13 cellular contexts compared by ENCODE assay signal in the genomic region with DNA sequence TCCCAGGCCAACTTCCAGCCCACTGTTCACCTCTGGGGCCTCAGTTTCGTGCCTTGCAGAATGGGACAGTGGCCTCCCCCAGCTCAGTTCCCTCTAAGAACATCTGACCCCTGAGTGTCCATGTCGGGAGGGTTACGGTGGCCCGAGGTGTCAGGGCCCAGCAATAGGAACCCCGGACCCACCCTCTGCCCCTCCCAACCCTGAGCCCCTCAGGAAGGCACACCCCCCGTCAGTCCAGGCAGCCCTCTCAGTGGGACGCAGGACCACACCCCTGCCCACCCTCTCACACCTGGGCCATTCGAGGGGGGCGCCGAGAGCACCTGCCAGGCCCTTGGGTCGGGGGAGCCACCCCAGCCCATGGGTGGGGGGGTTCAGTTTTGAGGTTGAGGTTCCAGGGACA. TPM values are rescaled to one million over a fixed set of nuclear protein-coding genes. Genes with fewer than 3 reads are reported as not detected.
DNase-seq lines count a peak whose midpoint lies in the region; ATAC-seq and TF ChIP-seq lines count a peak whose summit lies in the region.
"Had no signal": no experiment of that assay in that cellular context is flagged by ENCODE, and none has a peak within 500 bp of the region (broad histone marks: within the 10 kb centered on the region; RNA-seq: fewer than 3 reads in every experiment).

No MANE protein-coding gene starts in this region.

- H3K36me3 Mint-ChIP-seq in activated CD4-positive, alpha-beta T cell treated with anti-CD3 and anti-CD28 coated beads for 36 hours (ENCODE audit: low read depth) = no peaks in the 10 kb centered on the region

- CTCF ChIA-PET in activated CD4-positive, alpha-beta T cell treated with anti-CD3 and anti-CD28 coated beads for 36 hours (lab: Charles Lee) = interaction anchor here (0.9 to 1.6 kb wide), 2 partner anchors 10 to 385 kb away, joined by 3 to 4 read pairs; no protein-coding TSS in a partner anchor

- DNase-seq in activated CD4-positive, alpha-beta T cell treated with anti-CD3 and anti-CD28 coated beads for 36 hours = peak; percentile 1
- DNase-seq in activated CD4-positive, alpha-beta T cell treated with anti-CD3 and anti-CD28 coated beads, Interleukin-2, amount 50 U/mL, for 4 hours = no peak
- DNase-seq in stimulated activated naive CD8-positive, alpha-beta T cell treated with anti-CD3 and anti-CD28 coated beads, Interleukin-15, amount 100 ng/mL, for 72 hours = no peak
- DNase-seq in stimulated activated naive CD8-positive, alpha-beta T cell treated with anti-CD3 and anti-CD28 coated beads, Interleukin-15, Interleukin-2, amounts not matched to agents 100 U/mL and 50 U/mL, for 24 hours = no peak
- peak; percentile 71 for DNase-seq in osteoblast (ENCODE audit: insufficient read length, low spot score, missing footprints)
- DNase-seq in aorta = peak; percentile 40 to 59
- no peak for DNase-seq in WERI-Rb-1
- no peak for DNase-seq in DMS79 (lab: John Stamatoyannopoulos, UW)
- DNase-seq: HFFc6, KG1, NCI-H187, NCI-H524 treated with DMSO at 0.1 percent for 48 hours had no signal

- no peak overlapping the region for H2AFZ ChIP-seq in osteoblast (ENCODE audit: low read length)

- POLR2A ChIA-PET in activated CD4-positive, alpha-beta T cell treated with anti-CD3 and anti-CD28 coated beads for 36 hours (lab: Charles Lee) = no interaction called here

- no peaks in the 10 kb centered on the region for H3K9me3 Mint-ChIP-seq in activated CD4-positive, alpha-beta T cell treated with anti-CD3 and anti-CD28 coated beads for 36 hours (ENCODE audit: low read depth)
- peaks cover 1 to 2% of the 10 kb centered on the region in 2 donors for H3K9me3 Mint-ChIP-seq in stimulated activated naive CD8-positive, alpha-beta T cell treated with anti-CD3 and anti-CD28 coated beads, Interleukin-15, amount 100 ng/mL, for 72 hours

- no peaks in the 10 kb centered on the region for H3K79me2 ChIP-seq in osteoblast (ENCODE audit: insufficient read depth, low read length)

- no peak for ATAC-seq in activated CD4-positive, alpha-beta T cell treated with anti-CD3 and anti-CD28 coated beads for 36 hours
- peak; percentile 25 for ATAC-seq in stimulated activated naive CD8-positive, alpha-beta T cell treated with anti-CD3 and anti-CD28 coated beads, Interleukin-15, amount 100 ng/mL, for 72 hours
- no peak for ATAC-seq in stimulated activated naive CD8-positive, alpha-beta T cell treated with anti-CD3 and anti-CD28 coated beads, Interleukin-15, Interleukin-2, amounts not matched to agents 100 U/mL and 50 U/mL, for 24 hours
- ATAC-seq in aorta (ENCODE audit: low FRiP score) = no peak

- no peaks in the 10 kb centered on the region for H3K4me1 Mint-ChIP-seq in activated CD4-positive, alpha-beta T cell treated with anti-CD3 and anti-CD28 coated beads for 36 hours
- H3K4me1 Mint-ChIP-seq in stimulated activated naive CD8-positive, alpha-beta T cell treated with anti-CD3 and anti-CD28 coated beads, Interleukin-15, amount 100 ng/mL, for 72 hours = peaks cover 6% of the 10 kb centered on the region

- H3K27me3 ChIP-seq in osteoblast (ENCODE audit: insufficient read depth, low read length) = no peaks in the 10 kb centered on the region
- no peaks in the 10 kb centered on the region for H3K27me3 ChIP-seq in aorta (ENCODE audit: control insufficient read depth in 1 of 2, insufficient read depth in 2 of 2, low read length in 1 of 2)
- peaks cover 49% of the 10 kb centered on the region for H3K27me3 ChIP-seq in WERI-Rb-1 (ENCODE audit: insufficient read depth, low read depth, severe bottlenecking)

- H3K9me3 ChIP-seq in osteoblast (ENCODE audit: low read depth, low read length) (no peaks in the 10 kb centered on the region), aorta (ENCODE audit: control insufficient read depth, low read length) (no peaks in the 10 kb centered on the region), WERI-Rb-1 (ENCODE audit: severe bottlenecking) (no peaks in the 10 kb centered on the region)

- intact Hi-C loops in activated CD4-positive, alpha-beta T cell treated with anti-CD3 and anti-CD28 coated beads for 36 hours (cut with DNase I, micrococcal nuclease) = loop anchor here in 1 of 2 experiments (1.0 kb wide), 1 partner anchor 386 kb away; no protein-coding TSS in a partner anchor
- intact Hi-C loops in aorta (cut with DNase I) = no loop called here

- no peaks in the 10 kb centered on the region for H4K20me1 ChIP-seq in osteoblast (ENCODE audit: insufficient read depth, low read length)

- H3K4me1 ChIP-seq in osteoblast (ENCODE audit: insufficient read depth, low read length) (no peaks in the 10 kb centered on the region), aorta (ENCODE audit: control insufficient read depth in 1 of 2, insufficient read depth in 2 of 2, low read length in 2 of 2) (no peaks in the 10 kb centered on the region)

- WGBS in aorta, 2 donors = 78 to 82% methylated on average over 6 to 11 of the region's 11 CpGs

- no peak overlapping the region for H3K4me3 Mint-ChIP-seq in activated CD4-positive, alpha-beta T cell treated with anti-CD3 and anti-CD28 coated beads for 36 hours
- no peak overlapping the region for H3K4me3 Mint-ChIP-seq in stimulated activated naive CD8-positive, alpha-beta T cell treated with anti-CD3 and anti-CD28 coated beads, Interleukin-15, amount 100 ng/mL, for 72 hours
- H3K4me3 Mint-ChIP-seq: HFFc6 had no signal

- H3K27ac ChIP-seq in osteoblast (ENCODE audit: low read depth, low read length) (no peak overlapping the region), aorta (ENCODE audit: low read depth in 1 of 2, low read length in 2 of 2) (no peak overlapping the region), WERI-Rb-1 (no peak overlapping the region)
- H3K27ac ChIP-seq: 22Rv1 had no signal

- H3K4me3 ChIP-seq in osteoblast (ENCODE audit: insufficient read depth, low read length) (no peak overlapping the region), aorta (ENCODE audit: low read length in 2 of 2) (no peak overlapping the region), WERI-Rb-1 (ENCODE audit: low read depth, low read length) (no peak overlapping the region)

- TF ChIP-seq CTCF in osteoblast (IDR thresholded peaks at IDR 0.05; ENCODE audit: extremely low read depth, low read depth, low read length) (no peak), WERI-Rb-1 (IDR thresholded peaks at IDR 0.05; ENCODE audit: low read depth, low read length) (no peak)

- H3K36me3 ChIP-seq in osteoblast (ENCODE audit: insufficient read depth, low read length) (no peaks in the 10 kb centered on the region), aorta (ENCODE audit: control insufficient read depth in 1 of 2, insufficient read depth in 2 of 2, low read length in 1 of 2) (no peaks in the 10 kb centered on the region), WERI-Rb-1 (no peaks in the 10 kb centered on the region)

- H3K27ac Mint-ChIP-seq in activated CD4-positive, alpha-beta T cell treated with anti-CD3 and anti-CD28 coated beads for 36 hours = no peak overlapping the region
- no peak overlapping the region for H3K27ac Mint-ChIP-seq in stimulated activated naive CD8-positive, alpha-beta T cell treated with anti-CD3 and anti-CD28 coated beads, Interleukin-15, amount 100 ng/mL, for 72 hours
- H3K27ac Mint-ChIP-seq: HFFc6 had no signal

- H3K27me3 Mint-ChIP-seq in activated CD4-positive, alpha-beta T cell treated with anti-CD3 and anti-CD28 coated beads for 36 hours = peaks cover 6% of the 10 kb centered on the region
- peaks cover 20% of the 10 kb centered on the region for H3K27me3 Mint-ChIP-seq in stimulated activated naive CD8-positive, alpha-beta T cell treated with anti-CD3 and anti-CD28 coated beads, Interleukin-15, amount 100 ng/mL, for 72 hours

- no peak overlapping the region for H3K4me2 ChIP-seq in osteoblast (ENCODE audit: insufficient read depth, low read length)

RNA-seq across cellular contexts. Expression of a gene that starts 0.4 kb away (rescaled TPM):
- total RNA-seq in activated CD4-positive, alpha-beta T cell treated with anti-CD3 and anti-CD28 coated beads for 36 hours = 1 to 10 TPM; 1.3 TPM
- total RNA-seq in osteoblast = 0.29 and 0.36 TPM in 2 replicates
- 1 to 10 TPM in 1 of 2 donors, under 1 TPM in 1; 0.55 to 1.3 TPM for total RNA-seq in aorta
- under 1 TPM in 1 of 2 donors, not detected in 1; 0.95 TPM for polyA plus RNA-seq in aorta

Comparison
In these comparisons a context has a peak if more than half of its experiments do, and no peak if none do; other contexts are left out.
1. DNase-seq: peak in activated CD4-positive, alpha-beta T cell treated with anti-CD3 and anti-CD28 coated beads for 36 hours (single experiment), osteoblast (single experiment) and aorta (2 of 2); none in activated CD4-positive, alpha-beta T cell treated with anti-CD3 and anti-CD28 coated beads, Interleukin-2, amount 50 U/mL, for 4 hours (0 of 2), stimulated activated naive CD8-positive, alpha-beta T cell treated with anti-CD3 and anti-CD28 coated beads, Interleukin-15, amount 100 ng/mL, for 72 hours (0 of 2), stimulated activated naive CD8-positive, alpha-beta T cell treated with anti-CD3 and anti-CD28 coated beads, Interleukin-15, Interleukin-2, amounts not matched to agents 100 U/mL and 50 U/mL, for 24 hours (single experiment), WERI-Rb-1 (single experiment) and DMS79 (single experiment).